ENCODE assay signal across 8 cellular contexts in genomic region chr18:65753520-65753919, GRCh38. TPM values are rescaled to one million over a fixed set of nuclear protein-coding genes. Genes with fewer than 3 reads are reported as not detected.
DNase-seq lines count a peak whose midpoint lies in the region; ATAC-seq lines count a peak whose summit lies in the region.
"Had no signal": no experiment of that assay in that cellular context is flagged by ENCODE, and none has a peak within 500 bp of the region (broad histone marks: within the 10 kb centered on the region; RNA-seq: fewer than 3 reads in every experiment).

No MANE protein-coding gene starts in this region.

- ATAC-seq in HG02588 (IDR thresholded peaks at IDR 0.05; ENCODE audit: unreplicated experiment) (peak; percentile 77), GM18867 (IDR thresholded peaks at IDR 0.05; ENCODE audit: unreplicated experiment) (no peak)
- no peak for ATAC-seq in activated T-cell treated with anti-CD3 and anti-CD28 coated beads, Interleukin-2, amount 50 U/mL, for 4 hours

- H3K4me1 Mint-ChIP-seq in activated T-cell treated with anti-CD3 and anti-CD28 coated beads, Interleukin-2, amount 50 U/mL, for 4 hours (ENCODE audit: low read depth): no peaks in the 10 kb centered on the region

- H3K36me3 Mint-ChIP-seq in activated T-cell treated with anti-CD3 and anti-CD28 coated beads, Interleukin-2, amount 50 U/mL, for 4 hours (ENCODE audit: insufficient read depth): no peaks in the 10 kb centered on the region

- DNase-seq in NCI-H2107 (lab: John Stamatoyannopoulos, UW): peak; percentile 24
- peak; percentile 57 for DNase-seq in astrocyte of the hippocampus (ENCODE audit: low read depth, low spot score)
- DNase-seq in occipital lobe (lab: John Stamatoyannopoulos, UW): peak; percentile 8
- DNase-seq in activated T-cell treated with anti-CD3 and anti-CD28 coated beads, Interleukin-2, amount 50 U/mL, for 4 hours: no peak
- DNase-seq in activated naive CD4-positive, alpha-beta T cell (lab: John Stamatoyannopoulos, UW): no peak

- peaks cover 16% of the 10 kb centered on the region for H3K27me3 Mint-ChIP-seq in activated T-cell treated with anti-CD3 and anti-CD28 coated beads, Interleukin-2, amount 50 U/mL, for 4 hours (ENCODE audit: low read depth)

- H3K4me3 Mint-ChIP-seq in activated T-cell treated with anti-CD3 and anti-CD28 coated beads, Interleukin-2, amount 50 U/mL, for 4 hours: no peak overlapping the region

- H3K9me3 Mint-ChIP-seq in activated T-cell treated with anti-CD3 and anti-CD28 coated beads, Interleukin-2, amount 50 U/mL, for 4 hours: no peaks in the 10 kb centered on the region

RNA-seq across cellular contexts. Expression of gene CDH7, which starts 2.7 kb away (rescaled TPM):
- 2.3 TPM for total RNA-seq in occipital lobe
- total RNA-seq in activated T-cell treated with anti-CD3 and anti-CD28 coated beads, Interleukin-2, amount 50 U/mL, for 4 hours: not detected
- total RNA-seq: M059J had no signal

Comparison
In these comparisons a context has a peak if more than half of its experiments do, and no peak if none do; other contexts are left out.
1. DNase-seq: peak in NCI-H2107 (single experiment), astrocyte of the hippocampus (single experiment) and occipital lobe (single experiment); none in activated T-cell treated with anti-CD3 and anti-CD28 coated beads, Interleukin-2, amount 50 U/mL, for 4 hours (single experiment) and activated naive CD4-positive, alpha-beta T cell (0 of 4).